ENCODE assay signal across 13 cellular contexts in genomic region chr15:42608767-42609488, GRCh38. TPM values are rescaled to one million over a fixed set of nuclear protein-coding genes. Genes with fewer than 3 reads are reported as not detected.
DNase-seq lines count a peak whose midpoint lies in the region; ATAC-seq and TF ChIP-seq lines count a peak whose summit lies in the region.
"Had no signal": no experiment of that assay in that cellular context is flagged by ENCODE, and none has a peak within 500 bp of the region (broad histone marks: within the 10 kb centered on the region; RNA-seq: fewer than 3 reads in every experiment).

No MANE protein-coding gene starts in this region.

- CTCF ChIA-PET in T-cell (lab: Charles Lee): interaction anchor here in 1 of 2 donors (0.9 to 1.0 kb wide), 2 partner anchors 28 to 34 kb away, joined by 3 to 4 read pairs; partner anchors contain the start of gene STARD9

- H3K4me1 ChIP-seq in heart right ventricle: peaks cover 8 to 80% (median 48%) of the 10 kb centered on the region in 9 donors

- peaks cover 0 to 5% (median 0%) of the 10 kb centered on the region in 9 donors for H3K36me3 ChIP-seq in heart right ventricle

- ATAC-seq in heart right ventricle (no peak), T-cell (replicated peaks in 1 of 4) (peak in 3 of 4 experiments; percentile 41 to 72 (median 54)), GM21447 (IDR thresholded peaks at IDR 0.05; ENCODE audit: unreplicated experiment) (no peak), GM21717 (IDR thresholded peaks at IDR 0.05; ENCODE audit: unreplicated experiment) (no peak)

- H3K4me1 Mint-ChIP-seq in T-cell: peaks cover 43 to 49% (median 47%) of the 10 kb centered on the region in 3 donors
- H3K4me1 Mint-ChIP-seq in immature natural killer cell: peaks cover 51 to 56% of the 10 kb centered on the region in 2 donors

- POLR2A ChIA-PET in T-cell (lab: Charles Lee): interaction anchor here in 1 of 2 donors (0.7 kb wide), 2 partner anchors 72 to 154 kb away, joined by 4 read pairs; no protein-coding TSS in a partner anchor

- H3K4me3 ChIP-seq in heart right ventricle: no peak overlapping the region
- H3K4me3 ChIP-seq: mucosa of descending colon, tibial nerve had no signal

- H3K9me3 Mint-ChIP-seq in T-cell: no peaks in the 10 kb centered on the region
- H3K9me3 Mint-ChIP-seq in immature natural killer cell: no peaks in the 10 kb centered on the region

- peak overlapping the region; percentile 13 to 65 (median 29) for H3K4me3 Mint-ChIP-seq in T-cell
- H3K4me3 Mint-ChIP-seq in immature natural killer cell: peak overlapping the region; percentile 73 to 87 (median 76)

- H3K27me3 Mint-ChIP-seq in T-cell (no peaks in the 10 kb centered on the region), immature natural killer cell (ENCODE audit: low read depth in 3 of 3) (peaks cover 3 to 5% (median 3%) of the 10 kb centered on the region in 3 donors)

- no peaks in the 10 kb centered on the region for H3K27me3 ChIP-seq in heart right ventricle
- H3K27me3 ChIP-seq: tibial nerve had no signal

- H3K36me3 Mint-ChIP-seq in T-cell (no peaks in the 10 kb centered on the region), immature natural killer cell (no peaks in the 10 kb centered on the region)

- WGBS in heart right ventricle, 2 donors: 53 to 61% methylated on average over 7 of the region's 7 CpGs

- intact Hi-C loops in heart right ventricle (cut with DNase I): no loop called here
- intact Hi-C loops in cardiac septum (cut with DNase I): no loop called here

- no peaks in the 10 kb centered on the region for H3K9me3 ChIP-seq in heart right ventricle
- H3K9me3 ChIP-seq: mucosa of descending colon, tibial nerve had no signal

- no peak for DNase-seq in heart right ventricle
- no peak for DNase-seq in cardiac septum (ENCODE audit: low spot score)
- peak in 4 of 34 experiments; percentile 2 to 16 (median 5) for DNase-seq in T-cell
- DNase-seq in immature natural killer cell: peak; percentile 22 to 36 (median 34)
- DNase-seq in NCI-H345 treated with DMSO at 0.1 percent for 48 hours (lab: John Stamatoyannopoulos, UW; ENCODE audit: unreplicated experiment): no peak
- DNase-seq in HuH-7 (ENCODE audit: low spot score): no peak
- DNase-seq: mucosa of descending colon, NCI-H1105, WERI-Rb-1 had no signal

- H3K27ac Mint-ChIP-seq in T-cell (peak overlapping the region; percentile 7 to 75), immature natural killer cell (peak overlapping the region; percentile 61 to 89 (median 86))
- H3K27ac Mint-ChIP-seq: progenitor cell of endocrine pancreas had no signal

- no peak for TF ChIP-seq CTCF in heart right ventricle (IDR thresholded peaks at IDR 0.05)

- peak overlapping the region in 7 of 10 donors; percentile 28 to 65 (median 39) for H3K27ac ChIP-seq in heart right ventricle
- H3K27ac ChIP-seq: WERI-Rb-1 had no signal

RNA-seq across cellular contexts. Expression of gene STARD9, which starts 33.5 kb away (rescaled TPM):
- total RNA-seq in heart right ventricle (1 to 10 TPM; 2.7 to 9.6 (median 6.1) TPM), cardiac septum (9.2 TPM), T-cell (10 to 100 TPM in 2 of 5 donors, 1 to 10 TPM in 3; 6.6 to 10.6 (median 8.8) TPM)
- polyA plus RNA-seq in heart right ventricle (10 to 100 TPM in 1 of 2 donors, 1 to 10 TPM in 1; 2.3 to 15.7 TPM), immature natural killer cell (1 to 10 TPM in 2 of 3 donors, not detected in 1; 1.1 to 2.3 TPM)

Comparison
In these comparisons a context has a peak if more than half of its experiments do, and no peak if none do; other contexts are left out.
1. ATAC-seq: peak in T-cell (3 of 4); none in heart right ventricle (0 of 8), GM21447 (single experiment) and GM21717 (single experiment).
2. DNase-seq: peak in immature natural killer cell (3 of 3); none in heart right ventricle (0 of 2), cardiac septum (single experiment), NCI-H345 treated with DMSO at 0.1 percent for 48 hours (single experiment) and HuH-7 (single experiment).